In genomic region chr16:258091-258490, GRCh38 we compare ENCODE assay signal across 13 cellular contexts. TPM values are rescaled to one million over a fixed set of nuclear protein-coding genes. Genes with fewer than 3 reads are reported as not detected.
"Had no signal": no experiment of that assay in that cellular context is flagged by ENCODE, and none has a peak within 500 bp of the region (broad histone marks: within the 10 kb centered on the region; RNA-seq: fewer than 3 reads in every experiment).

No MANE protein-coding gene starts in this region.

RNA-seq across cellular contexts. Expression of gene RGS11, which starts 17.7 kb away (rescaled TPM):
- total RNA-seq: activated B cell treated with CpG ODN at 0.5 μM for 24 hours; activated CD4-positive, alpha-beta T cell treated with anti-CD3 and anti-CD28 coated beads, Interleukin-2, amount 10 ng/mL, durations not matched to agents 7 days and 5 days; activated CD8-positive, alpha-beta memory T cell treated with anti-CD3 and anti-CD28 coated beads, Interleukin-2, amount 10 ng/mL, durations not matched to agents 7 days and 5 days; activated CD8-positive, alpha-beta T cell treated with anti-CD3 and anti-CD28 coated beads for 36 hours; activated CD8-positive, alpha-beta T cell treated with anti-CD3 and anti-CD28 coated beads, Interleukin-2, amount 10 ng/mL, durations not matched to agents 7 days and 5 days; T-helper 17 cell had no signal

RNA-seq across cellular contexts. Expression of gene ARHGDIG, which starts 22.3 kb away (rescaled TPM):
- total RNA-seq: activated B cell treated with CpG ODN at 0.5 μM for 24 hours; activated CD4-positive, alpha-beta memory T cell treated with anti-CD3 and anti-CD28 coated beads for 36 hours; activated CD4-positive, alpha-beta memory T cell treated with anti-CD3 and anti-CD28 coated beads, Interleukin-2, amount 10 ng/mL, durations not matched to agents 7 days and 5 days; activated CD4-positive, alpha-beta T cell treated with anti-CD3 and anti-CD28 coated beads for 36 hours; activated CD4-positive, alpha-beta T cell treated with anti-CD3 and anti-CD28 coated beads, Interleukin-2, amount 10 ng/mL, durations not matched to agents 24 days and 14 days; activated CD4-positive, alpha-beta T cell treated with anti-CD3 and anti-CD28 coated beads, Interleukin-2, amount 10 ng/mL, durations not matched to agents 7 days and 5 days; activated CD8-positive, alpha-beta memory T cell treated with anti-CD3 and anti-CD28 coated beads for 36 hours; activated CD8-positive, alpha-beta memory T cell treated with anti-CD3 and anti-CD28 coated beads, Interleukin-2, amount 10 ng/mL, durations not matched to agents 7 days and 5 days; activated CD8-positive, alpha-beta T cell treated with anti-CD3 and anti-CD28 coated beads for 36 hours; activated CD8-positive, alpha-beta T cell treated with anti-CD3 and anti-CD28 coated beads, Interleukin-2, amount 10 ng/mL, durations not matched to agents 7 days and 5 days; T-helper 1 cell treated with Interleukin-12 subunit alpha and Interleukin-12 subunit beta and Interleukin-4 antibody, amounts not matched to agents 30 ng/mL and 1 ng/mL, for 36 hours; T-helper 17 cell; T-helper 2 cell treated with Interferon-gamma antibody and Interleukin-4, amounts not matched to agents 100 ng/mL and 5 ng/mL, for 36 hours had no signal

RNA-seq across cellular contexts. Expression of gene PDIA2, which starts 24.9 kb away (rescaled TPM):
- total RNA-seq: activated B cell treated with CpG ODN at 0.5 μM for 24 hours; activated CD4-positive, alpha-beta memory T cell treated with anti-CD3 and anti-CD28 coated beads for 36 hours; activated CD4-positive, alpha-beta memory T cell treated with anti-CD3 and anti-CD28 coated beads, Interleukin-2, amount 10 ng/mL, durations not matched to agents 7 days and 5 days; activated CD4-positive, alpha-beta T cell treated with anti-CD3 and anti-CD28 coated beads for 36 hours; activated CD4-positive, alpha-beta T cell treated with anti-CD3 and anti-CD28 coated beads, Interleukin-2, amount 10 ng/mL, durations not matched to agents 24 days and 14 days; activated CD4-positive, alpha-beta T cell treated with anti-CD3 and anti-CD28 coated beads, Interleukin-2, amount 10 ng/mL, durations not matched to agents 7 days and 5 days; activated CD8-positive, alpha-beta memory T cell treated with anti-CD3 and anti-CD28 coated beads for 36 hours; activated CD8-positive, alpha-beta memory T cell treated with anti-CD3 and anti-CD28 coated beads, Interleukin-2, amount 10 ng/mL, durations not matched to agents 7 days and 5 days; activated CD8-positive, alpha-beta T cell treated with anti-CD3 and anti-CD28 coated beads for 36 hours; activated CD8-positive, alpha-beta T cell treated with anti-CD3 and anti-CD28 coated beads, Interleukin-2, amount 10 ng/mL, durations not matched to agents 7 days and 5 days; T-helper 1 cell treated with Interleukin-12 subunit alpha and Interleukin-12 subunit beta and Interleukin-4 antibody, amounts not matched to agents 30 ng/mL and 1 ng/mL, for 36 hours; T-helper 2 cell treated with Interferon-gamma antibody and Interleukin-4, amounts not matched to agents 100 ng/mL and 5 ng/mL, for 36 hours had no signal
